24 cellular contexts compared by ENCODE assay signal in genomic region chr2:98441706-98442450, GRCh38. TPM values are rescaled to one million over a fixed set of nuclear protein-coding genes. Genes with fewer than 3 reads are reported as not detected.
DNase-seq lines count a peak whose midpoint lies in the region; ATAC-seq, FAIRE-seq and TF ChIP-seq lines count a peak whose summit lies in the region.
"Had no signal": no experiment of that assay in that cellular context is flagged by ENCODE, and none has a peak within 500 bp of the region (broad histone marks: within the 10 kb centered on the region; RNA-seq: fewer than 3 reads in every experiment).

No MANE protein-coding gene starts in this region.

- peak; percentile 35 for FAIRE-seq in GM18507 (lab: Jason Lieb, UNC)
- FAIRE-seq: G401.6, pancreas had no signal

- H3K36me3 Mint-ChIP-seq in dendritic cell treated with granulocyte-macrophage colony-stimulating factor and Interleukin-4, amounts not matched to agents 40 ng/mL and 50 ng/mL, for 4 days (ENCODE audit: low read depth), result peaks cover 12% of the 10 kb centered on the region
- H3K36me3 Mint-ChIP-seq in neural crest cell (ENCODE audit: low read depth), result peaks cover 3% of the 10 kb centered on the region
- peaks cover 16% of the 10 kb centered on the region for H3K36me3 Mint-ChIP-seq in glutamatergic neuron (ENCODE audit: unreplicated experiment)

- peaks cover 21% of the 10 kb centered on the region for H3K9me3 Mint-ChIP-seq in dendritic cell treated with granulocyte-macrophage colony-stimulating factor and Interleukin-4, amounts not matched to agents 40 ng/mL and 50 ng/mL, for 4 days
- H3K9me3 Mint-ChIP-seq in neural crest cell (peaks cover 3% of the 10 kb centered on the region), glutamatergic neuron (ENCODE audit: unreplicated experiment) (peaks cover 2% of the 10 kb centered on the region)

- peaks cover 2% of the 10 kb centered on the region; the same call in 1 of the 2 replicates for H3K9me3 ChIP-seq in HUES64 (ENCODE audit: insufficient read depth, low read depth, low read length)
- no peaks in the 10 kb centered on the region for H3K9me3 ChIP-seq in right cardiac atrium (ENCODE audit: control insufficient read depth, low read length)
- H3K9me3 ChIP-seq: pancreas, right lobe of liver had no signal

- H3K27me3 ChIP-seq in HUES64 (ENCODE audit: insufficient read depth, low read length) (no peaks in the 10 kb centered on the region), right cardiac atrium (ENCODE audit: control insufficient read depth, insufficient read depth) (no peaks in the 10 kb centered on the region)
- H3K27me3 ChIP-seq: breast epithelium, pancreas, right lobe of liver had no signal

- H3K4me3 Mint-ChIP-seq in dendritic cell treated with granulocyte-macrophage colony-stimulating factor and Interleukin-4, amounts not matched to agents 40 ng/mL and 50 ng/mL, for 4 days, result no peak overlapping the region
- H3K4me3 Mint-ChIP-seq in neural crest cell (peak overlapping the region; percentile 39), glutamatergic neuron (ENCODE audit: unreplicated experiment) (no peak overlapping the region)
- H3K4me3 Mint-ChIP-seq: memory B cell had no signal

- H3K4me1 ChIP-seq in HUES64 (ENCODE audit: insufficient read depth, low read length) (peaks cover 51% of the 10 kb centered on the region), right cardiac atrium (ENCODE audit: control insufficient read depth, insufficient read depth, low read length) (peaks cover 3% of the 10 kb centered on the region)
- H3K4me1 ChIP-seq: breast epithelium had no signal

- POLR2A ChIA-PET in HEK293T (lab: Yijun Ruan, JAX), result no interaction called here

- ATAC-seq in right cardiac atrium, result no peak
- ATAC-seq: left cardiac atrium; naive thymus-derived CD4-positive, alpha-beta T cell; pancreas; right lobe of liver; Right ventricle myocardium inferior had no signal

- H3K4me3 ChIP-seq in HUES64 (ENCODE audit: low read length) (no peak overlapping the region), right cardiac atrium (ENCODE audit: low read length) (no peak overlapping the region)
- H3K4me3 ChIP-seq: breast epithelium, coronary artery, pancreas, right lobe of liver had no signal

- no peak overlapping the region for H3K9ac ChIP-seq in HUES64 (ENCODE audit: low read depth, low read length)

- H3K27ac ChIP-seq in HUES64 (ENCODE audit: low read depth, low read length), result peak overlapping the region; percentile 88; the same call in 1 of the 2 replicates
- no peak overlapping the region for H3K27ac ChIP-seq in right cardiac atrium (ENCODE audit: low read length)
- H3K27ac ChIP-seq: breast epithelium, coronary artery, pancreas, right lobe of liver had no signal

- TF ChIP-seq CTCF in neural crest cell (conservative IDR thresholded peaks at IDR 0.05) (no peak), glutamatergic neuron (IDR thresholded peaks at IDR 0.05; ENCODE audit: partially characterized antibody, unreplicated experiment) (no peak)

- H3K4me1 Mint-ChIP-seq in dendritic cell treated with granulocyte-macrophage colony-stimulating factor and Interleukin-4, amounts not matched to agents 40 ng/mL and 50 ng/mL, for 4 days (ENCODE audit: low read depth), result peaks cover 43% of the 10 kb centered on the region
- H3K4me1 Mint-ChIP-seq in neural crest cell (peaks cover 26% of the 10 kb centered on the region), glutamatergic neuron (ENCODE audit: low read depth, unreplicated experiment) (peaks cover 17% of the 10 kb centered on the region)

- 84% methylated on average over 7 of the region's 7 CpGs for WGBS in HUES64
- WGBS in right cardiac atrium, result 74% methylated on average over 7 of the region's 7 CpGs

- H3K27me3 Mint-ChIP-seq in dendritic cell treated with granulocyte-macrophage colony-stimulating factor and Interleukin-4, amounts not matched to agents 40 ng/mL and 50 ng/mL, for 4 days, result no peaks in the 10 kb centered on the region
- H3K27me3 Mint-ChIP-seq in neural crest cell (ENCODE audit: low read depth), result no peaks in the 10 kb centered on the region
- peaks cover 2% of the 10 kb centered on the region for H3K27me3 Mint-ChIP-seq in glutamatergic neuron (ENCODE audit: unreplicated experiment)
- H3K27me3 Mint-ChIP-seq: memory B cell; naive thymus-derived CD4-positive, alpha-beta T cell had no signal

- peak overlapping the region; percentile 60 for H3K27ac Mint-ChIP-seq in dendritic cell treated with granulocyte-macrophage colony-stimulating factor and Interleukin-4, amounts not matched to agents 40 ng/mL and 50 ng/mL, for 4 days
- peak overlapping the region; percentile 13 for H3K27ac Mint-ChIP-seq in neural crest cell (ENCODE audit: unreplicated experiment)
- no peak overlapping the region for H3K27ac Mint-ChIP-seq in glutamatergic neuron (ENCODE audit: unreplicated experiment)
- H3K27ac Mint-ChIP-seq: memory B cell had no signal

- no peaks in the 10 kb centered on the region for H3K36me3 ChIP-seq in HUES64 (ENCODE audit: insufficient read depth, low read length)
- H3K36me3 ChIP-seq: breast epithelium, pancreas, right lobe of liver had no signal

- intact Hi-C loops in dendritic cell treated with granulocyte-macrophage colony-stimulating factor and Interleukin-4, amounts not matched to agents 40 ng/mL and 50 ng/mL, for 4 days (cut with micrococcal nuclease), result no loop called here
- intact Hi-C loops in right cardiac atrium (cut with DNase I), result loop anchor here in 2 of 4 donors (10.0 kb wide), 2 partner anchors 123 to 133 kb away; no protein-coding TSS in a partner anchor

- DNase-seq in GM18507 (ENCODE audit: extremely low spot score, insufficient read length, low read depth), result no peak
- no peak for DNase-seq in neural crest cell (ENCODE audit: low read depth, low spot score)
- no peak for DNase-seq in HEK293T (ENCODE audit: extremely low spot score)
- no peak for DNase-seq in glutamatergic neuron
- no peak for DNase-seq in right cardiac atrium
- DNase-seq: activated CD4-positive, alpha-beta T cell treated with anti-CD3 and anti-CD28 coated beads for 48 hours; activated gamma-delta T cell treated with Interleukin-2 at 50 U/mL for 16 hours; amniotic stem cell; GOT3; KG1; left cardiac atrium; naive thymus-derived CD4-positive, alpha-beta T cell; NCI-H1694; NCI-H69; pancreas; right lobe of liver; SW 1271 had no signal

- CTCF ChIA-PET in HEK293T (lab: Yijun Ruan, JAX), result no interaction called here

TF ChIP-seq in HEK293T, 16 proteins besides CTCF, POLR2A, EP300 and RAD21:
- no peak for TF ChIP-seq BHLHE40 (IDR thresholded peaks at IDR 0.05; ENCODE audit: borderline replicate concordance)
- TF ChIP-seq HDGF (IDR thresholded peaks at IDR 0.05; ENCODE audit: borderline replicate concordance), result no peak
- TF ChIP-seq L3MBTL2 (conservative IDR thresholded peaks at IDR 0.05), result no peak
- no peak for TF ChIP-seq ZNF384 (IDR thresholded peaks at IDR 0.05)
- TF ChIP-seq LEF1 (IDR thresholded peaks at IDR 0.05; ENCODE audit: borderline replicate concordance), result no peak
- TF ChIP-seq ARNT (IDR thresholded peaks at IDR 0.05), result no peak
- no peak for TF ChIP-seq ELF4 (IDR thresholded peaks at IDR 0.05)
- TF ChIP-seq, protein P1, sequence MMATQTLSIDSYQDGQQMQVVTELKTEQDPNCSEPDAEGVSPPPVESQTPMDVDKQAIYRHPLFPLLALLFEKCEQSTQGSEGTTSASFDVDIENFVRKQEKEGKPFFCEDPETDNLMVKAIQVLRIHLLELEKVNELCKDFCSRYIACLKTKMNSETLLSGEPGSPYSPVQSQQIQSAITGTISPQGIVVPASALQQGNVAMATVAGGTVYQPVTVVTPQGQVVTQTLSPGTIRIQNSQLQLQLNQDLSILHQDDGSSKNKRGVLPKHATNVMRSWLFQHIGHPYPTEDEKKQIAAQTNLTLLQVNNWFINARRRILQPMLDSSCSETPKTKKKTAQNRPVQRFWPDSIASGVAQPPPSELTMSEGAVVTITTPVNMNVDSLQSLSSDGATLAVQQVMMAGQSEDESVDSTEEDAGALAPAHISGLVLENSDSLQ (IDR thresholded peaks at IDR 0.05), result no peak
- TF ChIP-seq NFRKB (IDR thresholded peaks at IDR 0.05), result no peak

RNA-seq across cellular contexts. Expression of gene INPP4A, which starts 2.8 kb away (rescaled TPM):
- 16.0 TPM for polyA plus RNA-seq in HUES64 (2013, experiment 1 of 2)
- 17.5 TPM for polyA plus RNA-seq in HUES64 (2013, experiment 2 of 2)
- total RNA-seq in neural crest cell, result 29.9 and 32.4 TPM in 2 replicates
- total RNA-seq in glutamatergic neuron (ENCODE audit: unreplicated experiment), result 54.5 TPM
- 10 to 100 TPM; 15.7 to 18.1 (median 15.8) TPM for total RNA-seq in right cardiac atrium
- polyA plus RNA-seq in right cardiac atrium, result 5.1 TPM
